Comparison of ENCODE assay signal across 11 cellular contexts in the genomic region with DNA sequence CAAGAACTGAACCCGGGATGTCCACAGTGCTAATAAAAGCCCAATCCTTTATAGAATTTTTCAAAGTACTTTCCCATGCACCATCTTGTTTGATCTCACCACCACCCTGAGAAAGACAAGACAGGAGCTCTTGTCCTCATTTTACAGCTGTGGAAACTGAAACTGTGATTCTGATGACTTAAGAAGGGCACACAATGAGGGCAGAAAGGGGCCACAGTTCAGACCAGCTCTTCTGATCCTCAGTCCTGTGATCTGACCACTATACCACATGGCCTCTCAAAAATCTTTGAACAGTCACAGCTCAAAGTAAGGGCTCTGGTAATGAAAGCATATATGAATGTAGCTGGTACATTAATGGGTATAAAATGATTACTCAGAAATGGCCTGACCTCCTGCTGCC.
DNase-seq lines count a peak whose midpoint lies in the region; ATAC-seq and TF ChIP-seq lines count a peak whose summit lies in the region.
"Had no signal": no experiment of that assay in that cellular context is flagged by ENCODE, and none has a peak within 500 bp of the region (broad histone marks: within the 10 kb centered on the region; RNA-seq: fewer than 3 reads in every experiment).

No MANE protein-coding gene starts in this region.

- no peaks in the 10 kb centered on the region for H3K27me3 ChIP-seq in SJCRH30
- H3K27me3 ChIP-seq: ascending aorta had no signal

- no peak overlapping the region for H3K27ac ChIP-seq in SJCRH30
- H3K27ac ChIP-seq: ascending aorta had no signal

- peaks cover 0 to 7% (median 0%) of the 10 kb centered on the region in 3 donors for H3K27me3 Mint-ChIP-seq in immature natural killer cell (ENCODE audit: low read depth in 3 of 3)
- H3K27me3 Mint-ChIP-seq in mesothelial cell of epicardium (ENCODE audit: low read depth) = peaks cover 2% of the 10 kb centered on the region

- H3K9me3 ChIP-seq in mucosa of descending colon (no peaks in the 10 kb centered on the region), SJCRH30 (replicated peaks) (no peaks in the 10 kb centered on the region)
- H3K9me3 ChIP-seq: ascending aorta had no signal

- no peak for TF ChIP-seq CTCF in mucosa of descending colon (IDR thresholded peaks at IDR 0.05)
- TF ChIP-seq CTCF in mesothelial cell of epicardium (IDR thresholded peaks at IDR 0.05; ENCODE audit: unreplicated experiment) = no peak

- H3K4me1 ChIP-seq in mucosa of descending colon (ENCODE audit: low read depth) = no peaks in the 10 kb centered on the region
- H3K4me1 ChIP-seq in SJCRH30 = no peaks in the 10 kb centered on the region

- intact Hi-C loops in mucosa of descending colon (cut with DNase I, micrococcal nuclease) = no loop called here

- H3K4me3 Mint-ChIP-seq in immature natural killer cell = peak overlapping the region; percentile 50 to 70 (median 59)
- H3K4me3 Mint-ChIP-seq in mesothelial cell of epicardium = no peak overlapping the region
- H3K4me3 Mint-ChIP-seq: T-helper 17 cell had no signal

- H3K9me3 Mint-ChIP-seq in immature natural killer cell (no peaks in the 10 kb centered on the region), mesothelial cell of epicardium (no peaks in the 10 kb centered on the region)

- H3K4me1 Mint-ChIP-seq in immature natural killer cell = peaks cover 57 to 63% of the 10 kb centered on the region in 2 donors
- H3K4me1 Mint-ChIP-seq in mesothelial cell of epicardium = no peaks in the 10 kb centered on the region

- ATAC-seq in GM19025 (IDR thresholded peaks at IDR 0.05; ENCODE audit: low read depth, unreplicated experiment) (peak; percentile 86), GM21619 (IDR thresholded peaks at IDR 0.05; ENCODE audit: unreplicated experiment) (peak; percentile 58), HG03159 (IDR thresholded peaks at IDR 0.05; ENCODE audit: unreplicated experiment) (peak; percentile 55), mucosa of descending colon (no peak)
- ATAC-seq: T-helper 17 cell had no signal

- no peaks in the 10 kb centered on the region for H3K36me3 Mint-ChIP-seq in immature natural killer cell
- H3K36me3 Mint-ChIP-seq in mesothelial cell of epicardium = no peaks in the 10 kb centered on the region

- H3K27ac Mint-ChIP-seq in immature natural killer cell = peak overlapping the region; percentile 85 to 96 (median 90)
- no peak overlapping the region for H3K27ac Mint-ChIP-seq in mesothelial cell of epicardium
- H3K27ac Mint-ChIP-seq: T-helper 17 cell had no signal

- DNase-seq in immature natural killer cell = peak; percentile 40 to 46 (median 41)
- DNase-seq in mucosa of descending colon = no peak
- DNase-seq in mesothelial cell of epicardium (ENCODE audit: low spot score in 2 of 2, unreplicated experiment in 2 of 2) = no peak
- DNase-seq in activated CD4-positive, CD25-positive, alpha-beta regulatory T cell treated with anti-CD3 and anti-CD28 coated beads, Interleukin-2, amount 50 U/mL, for 72 hours = no peak
- no peak for DNase-seq in SJCRH30
- DNase-seq: retina, T-helper 17 cell had no signal

- H3K4me3 ChIP-seq in mucosa of descending colon = no peak overlapping the region
- H3K4me3 ChIP-seq in SJCRH30 = no peak overlapping the region
- H3K4me3 ChIP-seq: ascending aorta had no signal

- no peaks in the 10 kb centered on the region for H3K36me3 ChIP-seq in mucosa of descending colon (ENCODE audit: low read depth)
- H3K36me3 ChIP-seq in SJCRH30 = no peaks in the 10 kb centered on the region
- H3K36me3 ChIP-seq: ascending aorta had no signal

Comparison
In these comparisons a context has a peak if more than half of its experiments do, and no peak if none do; other contexts are left out.
1. DNase-seq: peak in immature natural killer cell (3 of 3); none in mucosa of descending colon (0 of 3), mesothelial cell of epicardium (0 of 2), activated CD4-positive, CD25-positive, alpha-beta regulatory T cell treated with anti-CD3 and anti-CD28 coated beads, Interleukin-2, amount 50 U/mL, for 72 hours (single experiment) and SJCRH30 (0 of 2).